In the genomic region with DNA sequence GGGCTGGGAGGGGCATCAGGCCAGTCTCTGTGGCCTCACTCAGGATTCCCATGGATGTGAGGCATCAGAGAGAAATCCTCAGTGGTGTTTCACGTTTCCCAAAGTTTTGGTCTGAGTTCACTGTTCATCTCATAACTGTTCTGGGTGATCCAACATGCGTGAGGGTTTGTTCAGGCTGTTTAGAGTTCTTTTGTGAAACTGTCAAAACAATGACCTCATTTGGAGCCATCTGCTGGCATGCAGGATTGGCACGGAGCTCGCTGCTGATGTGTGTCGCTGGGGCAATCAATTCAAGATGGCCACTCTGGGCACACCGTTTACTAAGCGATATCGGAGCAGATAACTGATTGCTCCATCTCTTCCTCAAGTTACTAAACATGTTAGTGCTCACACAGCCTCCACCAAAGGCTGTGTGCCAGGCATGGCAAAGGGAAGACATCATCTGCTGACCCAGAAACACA, we compare ENCODE assay signal across 14 cellular contexts.
DNase-seq lines count a peak whose midpoint lies in the region; ATAC-seq and TF ChIP-seq lines count a peak whose summit lies in the region.
"Had no signal": no experiment of that assay in that cellular context is flagged by ENCODE, and none has a peak within 500 bp of the region (broad histone marks: within the 10 kb centered on the region; RNA-seq: fewer than 3 reads in every experiment).

No MANE protein-coding gene starts in this region.

- no peak overlapping the region for H3K9ac ChIP-seq in SK-N-SH

- H3K79me2 ChIP-seq in SK-N-SH (ENCODE audit: insufficient read depth), result no peaks in the 10 kb centered on the region

- 12% methylated on average over 8 of the region's 8 CpGs for WGBS in SK-N-SH (ENCODE audit: low lambda C conversion rate)
- 70% methylated on average over 8 of the region's 8 CpGs; no CpG with 5 or more reads in 1 of the 2 donors for WGBS in transverse colon (ENCODE audit: low coverage in 1 of 2), 2 donors

- no peaks in the 10 kb centered on the region for H3K27me3 Mint-ChIP-seq in CD4-positive, alpha-beta T cell

- no peak overlapping the region for H2AFZ ChIP-seq in SK-N-SH (ENCODE audit: low read depth)

- H4K20me1 ChIP-seq in SK-N-SH (ENCODE audit: insufficient read depth), result no peaks in the 10 kb centered on the region

- H3K27me3 ChIP-seq in SK-N-SH (ENCODE audit: insufficient read depth) (no peaks in the 10 kb centered on the region), transverse colon (no peaks in the 10 kb centered on the region)
- no peaks in the 10 kb centered on the region for H3K27me3 ChIP-seq in CD4-positive, alpha-beta T cell (ENCODE audit: control insufficient read depth, insufficient read depth, low read length)
- H3K27me3 ChIP-seq: upper lobe of left lung had no signal

- H3K36me3 ChIP-seq in SK-N-SH (replicated peaks in 1 of 2; ENCODE audit: control insufficient read depth in 1 of 2, insufficient read depth in 2 of 2, low read length in 1 of 2) (no peaks in the 10 kb centered on the region), transverse colon (no peaks in the 10 kb centered on the region)
- H3K36me3 ChIP-seq: upper lobe of left lung had no signal

- no peak overlapping the region for H3K4me2 ChIP-seq in SK-N-SH

- TF ChIP-seq EP300 in SK-N-SH (IDR thresholded peaks at IDR 0.05; ENCODE audit: borderline replicate concordance in 1 of 2, low read depth in 1 of 2, low read length in 1 of 2), result no peak
- TF ChIP-seq EP300 in transverse colon (IDR thresholded peaks at IDR 0.05; ENCODE audit: low read depth), result no peak

- in situ Hi-C loops in transverse colon (cut with MboI; ENCODE audit: low pct_ligation_motif_present in 1 of 4, low pct_unique_long_range_greater_than_20kb in 1 of 4, low sequenced_read_pairs in 3 of 4) (no loop called here), ACHN (cut with HindIII; ENCODE audit: low pct_ligation_motif_present, low pct_unique_long_range_greater_than_20kb, low sequenced_read_pairs) (no loop called here)

- no peaks in the 10 kb centered on the region for H3K4me1 Mint-ChIP-seq in CD4-positive, alpha-beta T cell (ENCODE audit: low read depth)

- H3K4me3 Mint-ChIP-seq in CD4-positive, alpha-beta T cell, result no peak overlapping the region
- H3K4me3 Mint-ChIP-seq: natural killer cell treated with Interleukin-12 subunit alpha and Interleukin-12 subunit beta and Interleukin-15 and Interleukin-18, amount 100 ng/mL, for 72 hours had no signal

- CTCF ChIA-PET in SK-N-SH (lab: Yijun Ruan, JAX), result no interaction called here
- CTCF ChIA-PET in CD4-positive, alpha-beta T cell (lab: Charles Lee), result no interaction called here

- H3K36me3 Mint-ChIP-seq in CD4-positive, alpha-beta T cell (ENCODE audit: low read depth), result no peaks in the 10 kb centered on the region
- H3K36me3 Mint-ChIP-seq: natural killer cell treated with Interleukin-12 subunit alpha and Interleukin-12 subunit beta and Interleukin-15 and Interleukin-18, amount 100 ng/mL, for 72 hours had no signal

- H3K9me3 ChIP-seq in SK-N-SH (peaks cover 3% of the 10 kb centered on the region; the same call in 1 of the 2 replicates), transverse colon (no peaks in the 10 kb centered on the region)
- H3K9me3 ChIP-seq in CD4-positive, alpha-beta T cell (ENCODE audit: control insufficient read depth, low read length), result no peaks in the 10 kb centered on the region
- H3K9me3 ChIP-seq: Caco-2, upper lobe of left lung had no signal

- no peak for TF ChIP-seq CTCF in SK-N-SH (IDR thresholded peaks at IDR 0.05)
- TF ChIP-seq CTCF in transverse colon (IDR thresholded peaks at IDR 0.05), result no peak
- no peak for TF ChIP-seq CTCF in CD4-positive, alpha-beta T cell (IDR thresholded peaks at IDR 0.05)

- no peak overlapping the region; a peak in 1 of 4 replicates for H3K27ac ChIP-seq in SK-N-SH (ENCODE audit: low read depth in 2 of 2, low read length in 1 of 2)
- peak overlapping the region in 3 of 4 donors; percentile 0 to 51 (median 45) for H3K27ac ChIP-seq in transverse colon
- no peak overlapping the region for H3K27ac ChIP-seq in CD4-positive, alpha-beta T cell (ENCODE audit: low read depth, low read length)
- H3K27ac ChIP-seq: upper lobe of left lung had no signal

- no peaks in the 10 kb centered on the region for H3K9me3 Mint-ChIP-seq in CD4-positive, alpha-beta T cell
- H3K9me3 Mint-ChIP-seq: natural killer cell treated with Interleukin-12 subunit alpha and Interleukin-12 subunit beta and Interleukin-15 and Interleukin-18, amount 100 ng/mL, for 72 hours had no signal

- ATAC-seq in SK-N-SH treated with all-trans-retinoic acid at 6 μM for 48 hours, result no peak
- no peak for ATAC-seq in GM19467 (IDR thresholded peaks at IDR 0.05; ENCODE audit: unreplicated experiment)
- no peak for ATAC-seq in CD4-positive, alpha-beta T cell (ENCODE audit: poor library complexity)
- ATAC-seq: natural killer cell treated with Interleukin-12 subunit alpha and Interleukin-12 subunit beta and Interleukin-15 and Interleukin-18, amount 100 ng/mL, for 72 hours had no signal

- TF ChIP-seq RAD21 in SK-N-SH (IDR thresholded peaks at IDR 0.05; ENCODE audit: low read length), result no peak

- POLR2A ChIA-PET in SK-N-SH (lab: Yijun Ruan, JAX), result no interaction called here
- POLR2A ChIA-PET in CD4-positive, alpha-beta T cell (lab: Charles Lee), result no interaction called here

- H3K4me1 ChIP-seq in SK-N-SH (ENCODE audit: control insufficient read depth in 1 of 2, insufficient read depth in 2 of 2, low read depth in 1 of 2, low read length in 1 of 2) (peaks cover 0 to 7% of the 10 kb centered on the region in 2 experiments; a peak in 1 of 4 replicates), transverse colon (no peaks in the 10 kb centered on the region)
- H3K4me1 ChIP-seq: Caco-2, upper lobe of left lung had no signal

- DNase-seq in SK-N-SH, result peak; percentile 19
- DNase-seq in globus pallidus (ENCODE audit: low spot score), result peak; percentile 92
- DNase-seq in myocyte (ENCODE audit: low read depth), result peak; percentile 77
- no peak for DNase-seq in transverse colon
- DNase-seq in CD4-positive, alpha-beta T cell, result no peak
- no peak for DNase-seq in ACHN
- DNase-seq: activated CD4-positive, alpha-beta T cell treated with anti-CD3 and anti-CD28 coated beads for 1 hour; activated T-cell treated with anti-CD3 and anti-CD28 coated beads, Interleukin-2, amount 50 U/mL, for 1 hour; Caco-2; IMR-90; upper lobe of left lung had no signal

- H3F3A ChIP-seq in SK-N-SH (replicated peaks; ENCODE audit: insufficient read depth), result no peaks in the 10 kb centered on the region

- H3K27ac Mint-ChIP-seq in CD4-positive, alpha-beta T cell, result no peak overlapping the region
- H3K27ac Mint-ChIP-seq: natural killer cell treated with Interleukin-12 subunit alpha and Interleukin-12 subunit beta and Interleukin-15 and Interleukin-18, amount 100 ng/mL, for 72 hours had no signal

- intact Hi-C loops in transverse colon (cut with DNase I; ENCODE audit: low total_unique reads), result no loop called here
- intact Hi-C loops in CD4-positive, alpha-beta T cell (cut with DNase I, micrococcal nuclease), result no loop called here

- H3K4me3 ChIP-seq in SK-N-SH (ENCODE audit: low read depth in 2 of 2, low read length in 1 of 2), result no peak overlapping the region
- no peak overlapping the region for H3K4me3 ChIP-seq in transverse colon
- H3K4me3 ChIP-seq: upper lobe of left lung had no signal

- no peak for TF ChIP-seq POLR2A in transverse colon (IDR thresholded peaks at IDR 0.05)

- H3K9me2 ChIP-seq in SK-N-SH, result no peaks in the 10 kb centered on the region

TF ChIP-seq in SK-N-SH, 30 proteins besides CTCF, POLR2A, EP300 and RAD21 (continues in another document):
- TF ChIP-seq MXI1 (IDR thresholded peaks at IDR 0.05; ENCODE audit: low read depth, low read length) (no peak), YY1 (IDR thresholded peaks at IDR 0.05; ENCODE audit: low read depth) (no peak), GATA2 (CRISPR knock-in tag; IDR thresholded peaks at IDR 0.05) (no peak), TAF1 (IDR thresholded peaks at IDR 0.05; ENCODE audit: borderline replicate concordance, low read depth, low read length) (no peak), MEF2A (IDR thresholded peaks at IDR 0.05; ENCODE audit: borderline replicate concordance, low read depth) (no peak), SIN3A (IDR thresholded peaks at IDR 0.05; ENCODE audit: borderline replicate concordance, low read depth, low read length) (no peak), RCOR1 (IDR thresholded peaks at IDR 0.05; ENCODE audit: low read length) (no peak), CHD2 (IDR thresholded peaks at IDR 0.05; ENCODE audit: low read length, partially characterized antibody) (no peak), FOXJ3 (CRISPR knock-in tag; IDR thresholded peaks at IDR 0.05) (no peak), EZH2phosphoT487 (IDR thresholded peaks at IDR 0.05; ENCODE audit: borderline replicate concordance, low read depth) (no peak)

TF ChIP-seq in SK-N-SH treated with all-trans-retinoic acid at 6 μM for 48 hours, 23 proteins besides CTCF, POLR2A, EP300 and RAD21 (continues in another document):
- TF ChIP-seq ZNF565 (CRISPR knock-in tag; conservative IDR thresholded peaks at IDR 0.05; ENCODE audit: low read depth), result no peak
- TF ChIP-seq, protein P1, sequence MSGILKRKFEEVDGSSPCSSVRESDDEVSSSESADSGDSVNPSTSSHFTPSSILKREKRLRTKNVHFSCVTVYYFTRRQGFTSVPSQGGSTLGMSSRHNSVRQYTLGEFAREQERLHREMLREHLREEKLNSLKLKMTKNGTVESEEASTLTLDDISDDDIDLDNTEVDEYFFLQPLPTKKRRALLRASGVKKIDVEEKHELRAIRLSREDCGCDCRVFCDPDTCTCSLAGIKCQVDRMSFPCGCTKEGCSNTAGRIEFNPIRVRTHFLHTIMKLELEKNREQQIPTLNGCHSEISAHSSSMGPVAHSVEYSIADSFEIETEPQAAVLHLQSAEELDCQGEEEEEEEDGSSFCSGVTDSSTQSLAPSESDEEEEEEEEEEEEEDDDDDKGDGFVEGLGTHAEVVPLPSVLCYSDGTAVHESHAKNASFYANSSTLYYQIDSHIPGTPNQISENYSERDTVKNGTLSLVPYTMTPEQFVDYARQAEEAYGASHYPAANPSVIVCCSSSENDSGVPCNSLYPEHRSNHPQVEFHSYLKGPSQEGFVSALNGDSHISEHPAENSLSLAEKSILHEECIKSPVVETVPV (CRISPR knock-in tag; IDR thresholded peaks at IDR 0.05), result no peak
- TF ChIP-seq, protein P2, sequence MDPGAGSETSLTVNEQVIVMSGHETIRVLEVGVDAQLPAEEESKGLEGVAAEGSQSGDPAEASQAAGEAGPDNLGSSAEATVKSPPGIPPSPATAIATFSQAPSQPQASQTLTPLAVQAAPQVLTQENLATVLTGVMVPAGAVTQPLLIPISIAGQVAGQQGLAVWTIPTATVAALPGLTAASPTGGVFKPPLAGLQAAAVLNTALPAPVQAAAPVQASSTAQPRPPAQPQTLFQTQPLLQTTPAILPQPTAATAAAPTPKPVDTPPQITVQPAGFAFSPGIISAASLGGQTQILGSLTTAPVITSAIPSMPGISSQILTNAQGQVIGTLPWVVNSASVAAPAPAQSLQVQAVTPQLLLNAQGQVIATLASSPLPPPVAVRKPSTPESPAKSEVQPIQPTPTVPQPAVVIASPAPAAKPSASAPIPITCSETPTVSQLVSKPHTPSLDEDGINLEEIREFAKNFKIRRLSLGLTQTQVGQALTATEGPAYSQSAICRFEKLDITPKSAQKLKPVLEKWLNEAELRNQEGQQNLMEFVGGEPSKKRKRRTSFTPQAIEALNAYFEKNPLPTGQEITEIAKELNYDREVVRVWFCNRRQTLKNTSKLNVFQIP (CRISPR knock-in tag; IDR thresholded peaks at IDR 0.05; ENCODE audit: borderline replicate concordance, low read depth), result no peak
- no peak for TF ChIP-seq ZNF8 (CRISPR knock-in tag; IDR thresholded peaks at IDR 0.05)
- no peak for TF ChIP-seq ZFP30 (CRISPR knock-in tag; IDR thresholded peaks at IDR 0.05)

Comparison
In these comparisons a context has a peak if more than half of its experiments do, and no peak if none do; other contexts are left out.
1. DNase-seq: peak in SK-N-SH (single experiment), globus pallidus (single experiment) and myocyte (single experiment); none in transverse colon (single experiment), CD4-positive, alpha-beta T cell (0 of 10) and ACHN (single experiment).
2. H3K27ac ChIP-seq: peak in transverse colon (3 of 4); none in SK-N-SH (0 of 2) and CD4-positive, alpha-beta T cell (single experiment).